Comparison of ENCODE assay signal across 16 cellular contexts in genomic region chr2:111663471-111663951, GRCh38.
A peak's percentile ranks its signal among the peaks of the same experiment; 100 is the strongest.
DNase-seq lines count a peak whose midpoint lies in the region; ATAC-seq and TF ChIP-seq lines count a peak whose summit lies in the region.
"Had no signal": no experiment of that assay in that cellular context is flagged by ENCODE, and none has a peak within 500 bp of the region (broad histone marks: within the 10 kb centered on the region; RNA-seq: fewer than 3 reads in every experiment).

No MANE protein-coding gene starts in this region.

- POLR2A ChIA-PET in activated CD8-positive, alpha-beta T cell treated with anti-CD3 and anti-CD28 coated beads, Interleukin-2, amount 10 ng/mL, durations not matched to agents 7 days and 5 days (lab: Charles Lee): no interaction called here
- POLR2A ChIA-PET in activated CD8-positive, alpha-beta T cell treated with anti-CD3 and anti-CD28 coated beads for 36 hours (lab: Charles Lee): no interaction called here

- TF ChIP-seq CTCF in activated CD8-positive, alpha-beta T cell treated with anti-CD3 and anti-CD28 coated beads for 36 hours (IDR thresholded peaks at IDR 0.05): no peak
- TF ChIP-seq CTCF in fibroblast of mammary gland (conservative IDR thresholded peaks at IDR 0.05; ENCODE audit: control insufficient read depth, insufficient read depth, low read depth, low read length): peak; percentile 19

- H3K27ac Mint-ChIP-seq in activated CD8-positive, alpha-beta T cell treated with anti-CD3 and anti-CD28 coated beads, Interleukin-2, amount 10 ng/mL, durations not matched to agents 7 days and 5 days: no peak overlapping the region
- no peak overlapping the region for H3K27ac Mint-ChIP-seq in activated CD8-positive, alpha-beta T cell treated with anti-CD3 and anti-CD28 coated beads for 36 hours
- H3K27ac Mint-ChIP-seq in activated T-helper 1 cell treated with anti-CD3 and anti-CD28 coated beads, Interleukin-12 subunit alpha, Interleukin-12 subunit beta, Interleukin-2, Interleukin-4 antibody, amounts not matched to agents 30 ng/mL and 10 ng/mL and 1 ng/mL, durations not matched to agents 14 hours and 24 hours and 36 hours: no peak overlapping the region
- H3K27ac Mint-ChIP-seq: activated naive CD4-positive, alpha-beta T cell treated with anti-CD3 and anti-CD28 coated beads, Interleukin-2, amount 50 U/mL, for 24 hours; T-cell had no signal

- H3K4me3 ChIP-seq in fibroblast of mammary gland (ENCODE audit: control insufficient read depth, low read depth, low read length): no peak overlapping the region
- H3K4me3 ChIP-seq: HAP-1, left ventricle myocardium inferior, transverse colon had no signal

- peaks cover 12% of the 10 kb centered on the region for H3K4me1 Mint-ChIP-seq in activated CD8-positive, alpha-beta T cell treated with anti-CD3 and anti-CD28 coated beads, Interleukin-2, amount 10 ng/mL, durations not matched to agents 7 days and 5 days (ENCODE audit: low read depth)
- peaks cover 5% of the 10 kb centered on the region for H3K4me1 Mint-ChIP-seq in activated CD8-positive, alpha-beta T cell treated with anti-CD3 and anti-CD28 coated beads for 36 hours (ENCODE audit: low read depth)
- peaks cover 38% of the 10 kb centered on the region for H3K4me1 Mint-ChIP-seq in activated T-helper 1 cell treated with anti-CD3 and anti-CD28 coated beads, Interleukin-12 subunit alpha, Interleukin-12 subunit beta, Interleukin-2, Interleukin-4 antibody, amounts not matched to agents 30 ng/mL and 10 ng/mL and 1 ng/mL, durations not matched to agents 14 hours and 24 hours and 36 hours (ENCODE audit: low read depth)
- H3K4me1 Mint-ChIP-seq: activated naive CD4-positive, alpha-beta T cell treated with anti-CD3 and anti-CD28 coated beads, Interleukin-2, amount 50 U/mL, for 24 hours had no signal

- no peaks in the 10 kb centered on the region for H3K36me3 Mint-ChIP-seq in activated CD8-positive, alpha-beta T cell treated with anti-CD3 and anti-CD28 coated beads, Interleukin-2, amount 10 ng/mL, durations not matched to agents 7 days and 5 days (ENCODE audit: low read depth)
- H3K36me3 Mint-ChIP-seq in activated CD8-positive, alpha-beta T cell treated with anti-CD3 and anti-CD28 coated beads for 36 hours (ENCODE audit: low read depth): no peaks in the 10 kb centered on the region
- H3K36me3 Mint-ChIP-seq in activated T-helper 1 cell treated with anti-CD3 and anti-CD28 coated beads, Interleukin-12 subunit alpha, Interleukin-12 subunit beta, Interleukin-2, Interleukin-4 antibody, amounts not matched to agents 30 ng/mL and 10 ng/mL and 1 ng/mL, durations not matched to agents 14 hours and 24 hours and 36 hours (ENCODE audit: low read depth): peaks cover 3% of the 10 kb centered on the region
- H3K36me3 Mint-ChIP-seq: activated naive CD4-positive, alpha-beta T cell treated with anti-CD3 and anti-CD28 coated beads, Interleukin-2, amount 50 U/mL, for 24 hours; T-cell had no signal

- intact Hi-C loops in activated CD8-positive, alpha-beta T cell treated with anti-CD3 and anti-CD28 coated beads for 36 hours (cut with micrococcal nuclease): no loop called here
- intact Hi-C loops in activated T-helper 1 cell treated with anti-CD3 and anti-CD28 coated beads, Interleukin-12 subunit alpha, Interleukin-12 subunit beta, Interleukin-2, Interleukin-4 antibody, amounts not matched to agents 30 ng/mL and 10 ng/mL and 1 ng/mL, durations not matched to agents 14 hours and 24 hours and 36 hours (cut with micrococcal nuclease): loop anchor here (2.0 to 5.0 kb wide), 2 partner anchors 34 to 37 kb away; no protein-coding TSS in a partner anchor

- H3K9me3 Mint-ChIP-seq in activated CD8-positive, alpha-beta T cell treated with anti-CD3 and anti-CD28 coated beads, Interleukin-2, amount 10 ng/mL, durations not matched to agents 7 days and 5 days (ENCODE audit: insufficient read depth): no peaks in the 10 kb centered on the region
- no peaks in the 10 kb centered on the region for H3K9me3 Mint-ChIP-seq in activated CD8-positive, alpha-beta T cell treated with anti-CD3 and anti-CD28 coated beads for 36 hours
- H3K9me3 Mint-ChIP-seq in activated T-helper 1 cell treated with anti-CD3 and anti-CD28 coated beads, Interleukin-12 subunit alpha, Interleukin-12 subunit beta, Interleukin-2, Interleukin-4 antibody, amounts not matched to agents 30 ng/mL and 10 ng/mL and 1 ng/mL, durations not matched to agents 14 hours and 24 hours and 36 hours: no peaks in the 10 kb centered on the region
- H3K9me3 Mint-ChIP-seq: activated naive CD4-positive, alpha-beta T cell treated with anti-CD3 and anti-CD28 coated beads, Interleukin-2, amount 50 U/mL, for 24 hours; dendritic cell treated with granulocyte-macrophage colony-stimulating factor and Interleukin-4, amounts not matched to agents 40 ng/mL and 50 ng/mL, for 4 days; T-cell had no signal

- DNase-seq in activated CD8-positive, alpha-beta T cell treated with anti-CD3 and anti-CD28 coated beads, Interleukin-2, amount 10 ng/mL, durations not matched to agents 7 days and 5 days: peak; percentile 13
- DNase-seq in activated CD8-positive, alpha-beta T cell treated with anti-CD3 and anti-CD28 coated beads for 36 hours: no peak
- no peak for DNase-seq in activated T-helper 1 cell treated with anti-CD3 and anti-CD28 coated beads, Interleukin-12 subunit alpha, Interleukin-12 subunit beta, Interleukin-2, Interleukin-4 antibody, amounts not matched to agents 30 ng/mL and 10 ng/mL and 1 ng/mL, durations not matched to agents 14 hours and 24 hours and 36 hours (ENCODE audit: low spot score)
- DNase-seq in fibroblast of mammary gland (ENCODE audit: low read depth) (peak; percentile 30), superior temporal gyrus (ENCODE audit: extremely low spot score) (no peak), C1 segment of cervical spinal cord (lab: John Stamatoyannopoulos, UW) (no peak)
- DNase-seq in activated T-cell treated with anti-CD3 and anti-CD28 coated beads, Interleukin-2, amount 50 U/mL, for 48 hours: no peak
- DNase-seq: left ventricle myocardium inferior; NCI-H1105; NK-92 treated with Interleukin-12 subunit alpha and Interleukin-12 subunit beta, amount 100 ng/mL, for 24 hours; T-cell had no signal

- no peak overlapping the region for H3K4me3 Mint-ChIP-seq in activated CD8-positive, alpha-beta T cell treated with anti-CD3 and anti-CD28 coated beads, Interleukin-2, amount 10 ng/mL, durations not matched to agents 7 days and 5 days
- no peak overlapping the region for H3K4me3 Mint-ChIP-seq in activated CD8-positive, alpha-beta T cell treated with anti-CD3 and anti-CD28 coated beads for 36 hours
- H3K4me3 Mint-ChIP-seq in activated T-helper 1 cell treated with anti-CD3 and anti-CD28 coated beads, Interleukin-12 subunit alpha, Interleukin-12 subunit beta, Interleukin-2, Interleukin-4 antibody, amounts not matched to agents 30 ng/mL and 10 ng/mL and 1 ng/mL, durations not matched to agents 14 hours and 24 hours and 36 hours: peak overlapping the region; percentile 41
- H3K4me3 Mint-ChIP-seq: activated naive CD4-positive, alpha-beta T cell treated with anti-CD3 and anti-CD28 coated beads, Interleukin-2, amount 50 U/mL, for 24 hours; dendritic cell treated with granulocyte-macrophage colony-stimulating factor and Interleukin-4, amounts not matched to agents 40 ng/mL and 50 ng/mL, for 4 days; T-cell had no signal

- CTCF ChIA-PET in activated CD8-positive, alpha-beta T cell treated with anti-CD3 and anti-CD28 coated beads, Interleukin-2, amount 10 ng/mL, durations not matched to agents 7 days and 5 days (lab: Charles Lee): no interaction called here
- CTCF ChIA-PET in activated CD8-positive, alpha-beta T cell treated with anti-CD3 and anti-CD28 coated beads for 36 hours (lab: Charles Lee): no interaction called here

- peaks cover 5% of the 10 kb centered on the region for H3K27me3 Mint-ChIP-seq in activated CD8-positive, alpha-beta T cell treated with anti-CD3 and anti-CD28 coated beads, Interleukin-2, amount 10 ng/mL, durations not matched to agents 7 days and 5 days (ENCODE audit: low read depth)
- no peaks in the 10 kb centered on the region for H3K27me3 Mint-ChIP-seq in activated CD8-positive, alpha-beta T cell treated with anti-CD3 and anti-CD28 coated beads for 36 hours
- peaks cover 11% of the 10 kb centered on the region for H3K27me3 Mint-ChIP-seq in activated T-helper 1 cell treated with anti-CD3 and anti-CD28 coated beads, Interleukin-12 subunit alpha, Interleukin-12 subunit beta, Interleukin-2, Interleukin-4 antibody, amounts not matched to agents 30 ng/mL and 10 ng/mL and 1 ng/mL, durations not matched to agents 14 hours and 24 hours and 36 hours (ENCODE audit: insufficient read depth)
- H3K27me3 Mint-ChIP-seq: activated naive CD4-positive, alpha-beta T cell treated with anti-CD3 and anti-CD28 coated beads, Interleukin-2, amount 50 U/mL, for 24 hours had no signal

- ATAC-seq in activated CD8-positive, alpha-beta T cell treated with anti-CD3 and anti-CD28 coated beads, Interleukin-2, amount 10 ng/mL, durations not matched to agents 7 days and 5 days: no peak
- no peak for ATAC-seq in activated CD8-positive, alpha-beta T cell treated with anti-CD3 and anti-CD28 coated beads for 36 hours
- no peak for ATAC-seq in activated CD4-positive, CD25-positive, alpha-beta regulatory T cell treated with anti-CD3 and anti-CD28 coated beads, Interleukin-2, amount 50 U/mL, for 24 hours

Comparison
In these comparisons a context has a peak if more than half of its experiments do, and no peak if none do; other contexts are left out.
1. DNase-seq: peak in activated CD8-positive, alpha-beta T cell treated with anti-CD3 and anti-CD28 coated beads, Interleukin-2, amount 10 ng/mL, durations not matched to agents 7 days and 5 days (single experiment) and fibroblast of mammary gland (single experiment); none in activated CD8-positive, alpha-beta T cell treated with anti-CD3 and anti-CD28 coated beads for 36 hours (single experiment), activated T-helper 1 cell treated with anti-CD3 and anti-CD28 coated beads, Interleukin-12 subunit alpha, Interleukin-12 subunit beta, Interleukin-2, Interleukin-4 antibody, amounts not matched to agents 30 ng/mL and 10 ng/mL and 1 ng/mL, durations not matched to agents 14 hours and 24 hours and 36 hours (single experiment), superior temporal gyrus (single experiment), activated T-cell treated with anti-CD3 and anti-CD28 coated beads, Interleukin-2, amount 50 U/mL, for 48 hours (0 of 2) and C1 segment of cervical spinal cord (0 of 14).